Comparison of ENCODE assay signal across 15 cellular contexts in the genomic region with DNA sequence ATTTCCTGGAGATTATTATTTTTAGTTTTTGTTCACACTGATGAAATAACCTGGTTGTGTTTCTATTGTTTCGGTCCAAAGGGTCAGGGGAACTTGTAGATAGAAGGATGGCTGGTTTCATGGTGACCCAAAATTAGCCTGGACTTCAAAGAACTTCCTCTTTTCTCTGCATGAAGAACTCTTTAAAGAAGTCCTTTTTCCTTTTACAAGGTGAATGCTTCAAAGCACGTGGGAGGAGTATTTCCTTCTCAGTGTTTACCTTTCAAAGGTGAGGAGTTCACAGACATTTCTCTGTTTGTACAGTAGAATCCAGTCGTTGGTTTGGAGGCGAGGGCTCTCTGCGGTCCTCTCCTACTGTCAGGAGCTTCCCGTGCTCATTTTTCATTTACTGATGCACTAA.
DNase-seq lines count a peak whose midpoint lies in the region; ATAC-seq, FAIRE-seq and TF ChIP-seq lines count a peak whose summit lies in the region.
"Had no signal": no experiment of that assay in that cellular context is flagged by ENCODE, and none has a peak within 500 bp of the region (broad histone marks: within the 10 kb centered on the region; RNA-seq: fewer than 3 reads in every experiment).

No MANE protein-coding gene starts in this region.

- H3K4me3 ChIP-seq in GM12865 (ENCODE audit: low read depth, low read length) (no peak overlapping the region), bronchial epithelial cell (ENCODE audit: low read depth, low read length) (no peak overlapping the region)
- H3K4me3 ChIP-seq: cardiac muscle cell, tibial artery had no signal

- peaks cover 0 to 4% (median 2%) of the 10 kb centered on the region in 5 donors for H3K27me3 Mint-ChIP-seq in naive thymus-derived CD8-positive, alpha-beta T cell

- ATAC-seq in GM19438 (IDR thresholded peaks at IDR 0.05; ENCODE audit: low read depth, unreplicated experiment) (peak; percentile 72), HG03097 (IDR thresholded peaks at IDR 0.05; ENCODE audit: low FRiP score, unreplicated experiment) (peak; percentile 74), GM19467 (IDR thresholded peaks at IDR 0.05; ENCODE audit: unreplicated experiment) (no peak)
- ATAC-seq in naive thymus-derived CD8-positive, alpha-beta T cell = no peak
- ATAC-seq: left lobe of liver had no signal

- H3K36me3 Mint-ChIP-seq in naive thymus-derived CD8-positive, alpha-beta T cell = peaks cover 0 to 6% (median 0%) of the 10 kb centered on the region in 3 donors
- H3K36me3 Mint-ChIP-seq: CD8-positive, alpha-beta memory T cell had no signal

- DNase-seq in GM12865 (ENCODE audit: low read depth) = peak; percentile 41
- DNase-seq in bronchial epithelial cell (ENCODE audit: low read depth) = peak; percentile 69
- DNase-seq in GOT3 (lab: John Stamatoyannopoulos, UW) = no peak
- DNase-seq in NCI-H69 (lab: John Stamatoyannopoulos, UW) = no peak
- DNase-seq in naive thymus-derived CD8-positive, alpha-beta T cell = no peak
- DNase-seq: activated T-cell treated with anti-CD3 and anti-CD28 coated beads, Interleukin-2, amount 50 U/mL, for 1 hour; CD8-positive, alpha-beta memory T cell; NCI-H1092 treated with DMSO at 0.1 percent for 48 hours; T1000; tibial artery had no signal

- H3K36me3 ChIP-seq in bronchial epithelial cell (ENCODE audit: control insufficient read depth, insufficient read depth, low read length) = no peaks in the 10 kb centered on the region
- H3K36me3 ChIP-seq: cardiac muscle cell, tibial artery had no signal

- no peak for FAIRE-seq in bronchial epithelial cell (lab: Jason Lieb, UNC)

- peaks cover 0 to 9% (median 5%) of the 10 kb centered on the region in 9 donors for H3K9me3 Mint-ChIP-seq in naive thymus-derived CD8-positive, alpha-beta T cell

- TF ChIP-seq CTCF in GM12865 (IDR thresholded peaks at IDR 0.05; ENCODE audit: insufficient read depth, low read depth, low read length, missing control alignments) (no peak), bronchial epithelial cell (IDR thresholded peaks at IDR 0.05; ENCODE audit: insufficient read depth, low read length, severe bottlenecking) (no peak)

- H3K4me3 Mint-ChIP-seq in naive thymus-derived CD8-positive, alpha-beta T cell = peak overlapping the region in 1 of 10 donors; percentile 30
- H3K4me3 Mint-ChIP-seq: CD8-positive, alpha-beta memory T cell had no signal

- H3K27me3 ChIP-seq in bronchial epithelial cell (ENCODE audit: control insufficient read depth, insufficient read depth, low read length) = peaks cover 2% of the 10 kb centered on the region
- H3K27me3 ChIP-seq: cardiac muscle cell, tibial artery had no signal

- no peak overlapping the region for H3K27ac Mint-ChIP-seq in naive thymus-derived CD8-positive, alpha-beta T cell
- H3K27ac Mint-ChIP-seq: CD8-positive, alpha-beta memory T cell had no signal

- POLR2A ChIA-PET in naive thymus-derived CD8-positive, alpha-beta T cell (lab: Charles Lee) = no interaction called here

- peaks cover 3 to 20% (median 11%) of the 10 kb centered on the region in 4 donors for H3K4me1 Mint-ChIP-seq in naive thymus-derived CD8-positive, alpha-beta T cell

Comparison
In these comparisons a context has a peak if more than half of its experiments do, and no peak if none do; other contexts are left out.
1. DNase-seq: peak in GM12865 (single experiment) and bronchial epithelial cell (single experiment); none in GOT3 (single experiment), NCI-H69 (single experiment) and naive thymus-derived CD8-positive, alpha-beta T cell (0 of 10).
2. ATAC-seq: peak in GM19438 (single experiment) and HG03097 (single experiment); none in GM19467 (single experiment) and naive thymus-derived CD8-positive, alpha-beta T cell (0 of 2).